Comparison of ENCODE assay signal across 28 cellular contexts in the genomic region with DNA sequence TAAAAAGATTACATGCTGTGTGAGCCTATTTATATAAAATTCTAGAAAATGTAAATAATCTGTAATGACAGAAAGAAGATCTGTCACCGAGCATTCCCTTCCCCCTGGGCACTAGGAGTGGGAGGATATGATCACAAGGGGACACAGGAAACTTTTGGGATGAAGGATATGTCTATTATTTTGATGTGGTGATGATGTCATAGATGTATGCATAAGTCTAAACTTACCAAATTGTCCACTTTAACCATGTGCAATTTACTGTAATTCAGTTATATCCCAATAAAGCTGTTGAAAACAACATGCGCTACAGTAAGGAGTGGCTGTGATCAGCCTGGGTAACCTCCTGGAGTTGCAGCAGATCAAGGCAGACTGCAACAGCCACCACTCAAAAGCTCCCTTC.
"Had no signal": no experiment of that assay in that cellular context is flagged by ENCODE, and none has a peak within 500 bp of the region (broad histone marks: within the 10 kb centered on the region; RNA-seq: fewer than 3 reads in every experiment).

No MANE protein-coding gene starts in this region.

- H3K9me3 ChIP-seq: suprapubic skin, testis, thoracic aorta, thyroid gland, upper lobe of right lung, uterus, vagina had no signal

- H3K4me3 Mint-ChIP-seq: stimulated activated effector memory CD8-positive, alpha-beta T cell treated with anti-CD3 and anti-CD28 coated beads, Interleukin-12 subunit alpha, Interleukin-12 subunit beta, amount 100 ng/mL, for 72 hours; stimulated activated memory B cell treated with anti-CD40 and anti-IgM and Interleukin-4, amounts not matched to agents 10 μg/mL and 1 μg/mL and 100 μg/mL, for 72 hours; stimulated activated naive B cell treated with anti-CD40 and anti-IgM and Interleukin-4, amounts not matched to agents 10 μg/mL and 1 μg/mL and 100 μg/mL, for 72 hours; stimulated activated naive CD8-positive, alpha-beta T cell treated with anti-CD3 and anti-CD28 coated beads, Interleukin-15, amount 100 ng/mL, for 72 hours; stimulated activated naive CD8-positive, alpha-beta T cell treated with anti-CD3 and anti-CD28 coated beads, Interleukin-15, Interleukin-2, amounts not matched to agents 100 ng/mL and 50 ng/mL, for 24 hours; type B pancreatic cell had no signal

- H3K36me3 ChIP-seq: stomach, suprapubic skin, thyroid gland, tibial artery, tibial nerve, transverse colon, upper lobe of left lung, upper lobe of right lung, uterus, vagina had no signal

- DNase-seq: stimulated activated CD4-positive, alpha-beta T cell treated with anti-CD3 and anti-CD28 coated beads, Interleukin-2, amount 100 ng/mL, for 48 hours; stimulated activated CD4-positive, alpha-beta T cell treated with anti-CD3 and anti-CD28 coated beads, Interleukin-4, amount 100 ng/mL, for 1 hour; stimulated activated CD4-positive, alpha-beta T cell treated with anti-CD3 and anti-CD28 coated beads, Interleukin-4, amount 100 ng/mL, for 24 hours; stimulated activated CD4-positive, alpha-beta T cell treated with anti-CD3 and anti-CD28 coated beads, Interleukin-4, amount 100 ng/mL, for 4 hours; stimulated activated CD8-positive, alpha-beta memory T cell treated with anti-CD3 and anti-CD28 coated beads, Interleukin-4, amount 100 ng/mL, for 48 hours; stimulated activated naive B cell treated with anti-CD40 and anti-IgM and Interleukin-4, amounts not matched to agents 10 μg/mL and 1 μg/mL and 100 μg/mL, for 72 hours; stimulated activated naive CD4-positive, alpha-beta T cell; stimulated activated naive CD4-positive, alpha-beta T cell treated with Interleukin-2 at 50 U/mL for 16 hours; stimulated activated naive CD8-positive, alpha-beta T cell treated with anti-CD3 and anti-CD28 coated beads, Interleukin-15, amount 100 ng/mL, for 72 hours; stimulated activated naive CD8-positive, alpha-beta T cell treated with anti-CD3 and anti-CD28 coated beads, Interleukin-15, Interleukin-2, amounts not matched to agents 100 U/mL and 50 U/mL, for 24 hours; stomach; substantia nigra; testis; thyroid gland; tibial artery; transverse colon; upper lobe of left lung; upper lobe of right lung; uterus had no signal

- H3K9me3 Mint-ChIP-seq: type B pancreatic cell had no signal

- H3K27ac ChIP-seq: stomach, suprapubic skin, testis, thoracic aorta, thyroid gland, tibial artery, tibial nerve, transverse colon, upper lobe of left lung, upper lobe of right lung, uterus, vagina had no signal

- H3K4me1 ChIP-seq: stomach, suprapubic skin, testis, thyroid gland, transverse colon, upper lobe of left lung, upper lobe of right lung, uterus, vagina had no signal

- H3K27me3 ChIP-seq: stomach, suprapubic skin, testis, thyroid gland, tibial artery, tibial nerve, transverse colon, upper lobe of left lung, upper lobe of right lung, uterus, vagina had no signal

- H3K4me1 Mint-ChIP-seq: stimulated activated memory B cell treated with anti-CD40 and anti-IgM and Interleukin-4, amounts not matched to agents 10 μg/mL and 1 μg/mL and 100 μg/mL, for 72 hours; stimulated activated naive B cell treated with anti-CD40 and anti-IgM and Interleukin-4, amounts not matched to agents 10 μg/mL and 1 μg/mL and 100 μg/mL, for 72 hours; stimulated activated naive CD8-positive, alpha-beta T cell treated with anti-CD3 and anti-CD28 coated beads, Interleukin-15, amount 100 ng/mL, for 72 hours had no signal

- FAIRE-seq: urothelium cell line had no signal

- H3K36me3 Mint-ChIP-seq: stimulated activated effector memory CD8-positive, alpha-beta T cell treated with anti-CD3 and anti-CD28 coated beads, Interleukin-12 subunit alpha, Interleukin-12 subunit beta, amount 100 ng/mL, for 72 hours; stimulated activated memory B cell treated with anti-CD40 and anti-IgM and Interleukin-4, amounts not matched to agents 10 μg/mL and 1 μg/mL and 100 μg/mL, for 72 hours; stimulated activated naive B cell treated with anti-CD40 and anti-IgM and Interleukin-4, amounts not matched to agents 10 μg/mL and 1 μg/mL and 100 μg/mL, for 72 hours; type B pancreatic cell had no signal

- H3K27ac Mint-ChIP-seq: stimulated activated effector memory CD8-positive, alpha-beta T cell treated with anti-CD3 and anti-CD28 coated beads, Interleukin-12 subunit alpha, Interleukin-12 subunit beta, amount 100 ng/mL, for 72 hours; stimulated activated memory B cell treated with anti-CD40 and anti-IgM and Interleukin-4, amounts not matched to agents 10 μg/mL and 1 μg/mL and 100 μg/mL, for 72 hours; stimulated activated naive B cell treated with anti-CD40 and anti-IgM and Interleukin-4, amounts not matched to agents 10 μg/mL and 1 μg/mL and 100 μg/mL, for 72 hours; stimulated activated naive CD8-positive, alpha-beta T cell treated with anti-CD3 and anti-CD28 coated beads, Interleukin-15, amount 100 ng/mL, for 72 hours; stimulated activated naive CD8-positive, alpha-beta T cell treated with anti-CD3 and anti-CD28 coated beads, Interleukin-15, Interleukin-2, amounts not matched to agents 100 ng/mL and 50 ng/mL, for 24 hours; type B pancreatic cell had no signal

- ATAC-seq: stimulated activated effector memory CD8-positive, alpha-beta T cell treated with anti-CD3 and anti-CD28 coated beads, Interleukin-12 subunit alpha, Interleukin-12 subunit beta, amount 100 ng/mL, for 72 hours; stimulated activated memory B cell treated with anti-CD40 and anti-IgM and Interleukin-4, amounts not matched to agents 10 μg/mL and 1 μg/mL and 100 μg/mL, for 72 hours; stimulated activated naive B cell treated with anti-CD40 and anti-IgM and Interleukin-4, amounts not matched to agents 10 μg/mL and 1 μg/mL and 100 μg/mL, for 72 hours; stimulated activated naive CD8-positive, alpha-beta T cell treated with anti-CD3 and anti-CD28 coated beads, Interleukin-15, amount 100 ng/mL, for 72 hours; stimulated activated naive CD8-positive, alpha-beta T cell treated with anti-CD3 and anti-CD28 coated beads, Interleukin-15, Interleukin-2, amounts not matched to agents 100 U/mL and 50 U/mL, for 24 hours; upper lobe of right lung had no signal

- H3K27me3 Mint-ChIP-seq: stimulated activated memory B cell treated with anti-CD40 and anti-IgM and Interleukin-4, amounts not matched to agents 10 μg/mL and 1 μg/mL and 100 μg/mL, for 72 hours; stimulated activated naive CD8-positive, alpha-beta T cell treated with anti-CD3 and anti-CD28 coated beads, Interleukin-15, amount 100 ng/mL, for 72 hours; type B pancreatic cell had no signal

- H3K4me3 ChIP-seq: stomach, suprapubic skin, testis, thoracic aorta, thyroid gland, tibial artery, tibial nerve, transverse colon, upper lobe of left lung, upper lobe of right lung, uterus, vagina had no signal
